ENCODE assay signal across 11 cellular contexts in the genomic region with DNA sequence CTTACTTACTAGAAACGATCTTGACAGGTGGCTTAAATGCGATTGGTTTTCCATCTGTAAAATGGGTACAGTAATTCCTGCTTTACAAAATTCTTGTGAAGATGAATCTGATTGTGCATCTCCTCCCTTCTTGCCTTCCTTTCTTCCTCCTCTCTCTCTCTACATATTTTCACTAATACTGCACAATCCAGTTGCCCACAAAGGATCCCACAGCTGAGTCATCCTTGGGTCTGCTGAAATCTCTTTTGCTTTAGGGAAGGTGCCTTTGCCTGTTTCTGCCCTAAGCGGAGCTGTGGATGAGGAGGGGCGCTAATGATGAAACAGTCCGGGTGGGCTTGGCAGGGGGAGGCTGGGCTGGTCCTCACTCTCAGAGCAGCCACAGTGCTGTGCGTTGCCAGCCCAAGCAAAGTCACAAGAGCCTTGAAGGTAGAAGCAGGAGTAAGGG.
DNase-seq lines count a peak whose midpoint lies in the region; ATAC-seq and TF ChIP-seq lines count a peak whose summit lies in the region.
"Had no signal": no experiment of that assay in that cellular context is flagged by ENCODE, and none has a peak within 500 bp of the region (broad histone marks: within the 10 kb centered on the region; RNA-seq: fewer than 3 reads in every experiment).

No MANE protein-coding gene starts in this region.

- H3K4me1 Mint-ChIP-seq in nephron: peaks cover 63% of the 10 kb centered on the region
- H3K4me1 Mint-ChIP-seq in stimulated activated naive CD8-positive, alpha-beta T cell treated with anti-CD3 and anti-CD28 coated beads, Interleukin-15, amount 100 ng/mL, for 72 hours: no peaks in the 10 kb centered on the region

- no peaks in the 10 kb centered on the region for H3K9me3 Mint-ChIP-seq in nephron
- no peaks in the 10 kb centered on the region for H3K9me3 Mint-ChIP-seq in stimulated activated naive CD8-positive, alpha-beta T cell treated with anti-CD3 and anti-CD28 coated beads, Interleukin-15, amount 100 ng/mL, for 72 hours

- no peaks in the 10 kb centered on the region for H3K36me3 Mint-ChIP-seq in nephron (ENCODE audit: low read depth)

- DNase-seq in AG20443 (ENCODE audit: low spot score) (peak; percentile 67), MV-4-11 (lab: John Stamatoyannopoulos, UW) (peak; percentile 66), coronary artery (ENCODE audit: low spot score) (peak; percentile 78), NCI-H146 (lab: John Stamatoyannopoulos, UW) (no peak)
- no peak for DNase-seq in stimulated activated naive CD8-positive, alpha-beta T cell treated with anti-CD3 and anti-CD28 coated beads, Interleukin-15, amount 100 ng/mL, for 72 hours
- DNase-seq in activated CD4-positive, alpha-beta T cell treated with anti-CD3 and anti-CD28 coated beads for 1 hour: no peak
- DNase-seq: COR-L47; kidney; stimulated activated CD4-positive, alpha-beta T cell treated with anti-CD3 and anti-CD28 coated beads, Interleukin-1b, Interleukin-23, amount 100 ng/mL, for 48 hours had no signal

- H3K4me3 ChIP-seq in coronary artery: no peak overlapping the region

- H3K4me3 Mint-ChIP-seq in nephron: no peak overlapping the region
- no peak overlapping the region for H3K4me3 Mint-ChIP-seq in stimulated activated naive CD8-positive, alpha-beta T cell treated with anti-CD3 and anti-CD28 coated beads, Interleukin-15, amount 100 ng/mL, for 72 hours

- TF ChIP-seq CTCF in coronary artery (IDR thresholded peaks at IDR 0.05): no peak
- TF ChIP-seq CTCF in nephron (IDR thresholded peaks at IDR 0.05; ENCODE audit: unreplicated experiment in 3 of 3): no peak

- ATAC-seq in GM18498 (IDR thresholded peaks at IDR 0.05; ENCODE audit: unreplicated experiment): no peak
- no peak for ATAC-seq in stimulated activated naive CD8-positive, alpha-beta T cell treated with anti-CD3 and anti-CD28 coated beads, Interleukin-15, amount 100 ng/mL, for 72 hours

- H3K27ac Mint-ChIP-seq in nephron: peak overlapping the region in 2 of 3 experiments; percentile 1 to 31
- no peak overlapping the region for H3K27ac Mint-ChIP-seq in stimulated activated naive CD8-positive, alpha-beta T cell treated with anti-CD3 and anti-CD28 coated beads, Interleukin-15, amount 100 ng/mL, for 72 hours

- H3K27ac ChIP-seq in coronary artery: peak overlapping the region; percentile 73 to 96

- H3K27me3 Mint-ChIP-seq in nephron (ENCODE audit: low read depth): peaks cover under 1% of the 10 kb centered on the region
- peaks cover 15% of the 10 kb centered on the region for H3K27me3 Mint-ChIP-seq in stimulated activated naive CD8-positive, alpha-beta T cell treated with anti-CD3 and anti-CD28 coated beads, Interleukin-15, amount 100 ng/mL, for 72 hours

Comparison
In these comparisons a context has a peak if more than half of its experiments do, and no peak if none do; other contexts are left out.
1. DNase-seq: peak in AG20443 (single experiment), MV-4-11 (single experiment) and coronary artery (single experiment); none in stimulated activated naive CD8-positive, alpha-beta T cell treated with anti-CD3 and anti-CD28 coated beads, Interleukin-15, amount 100 ng/mL, for 72 hours (0 of 2), activated CD4-positive, alpha-beta T cell treated with anti-CD3 and anti-CD28 coated beads for 1 hour (single experiment) and NCI-H146 (single experiment).
2. H3K27ac Mint-ChIP-seq: peak in nephron (2 of 3); none in stimulated activated naive CD8-positive, alpha-beta T cell treated with anti-CD3 and anti-CD28 coated beads, Interleukin-15, amount 100 ng/mL, for 72 hours (0 of 2).